Comparison of ENCODE assay signal across 9 cellular contexts in the genomic region with DNA sequence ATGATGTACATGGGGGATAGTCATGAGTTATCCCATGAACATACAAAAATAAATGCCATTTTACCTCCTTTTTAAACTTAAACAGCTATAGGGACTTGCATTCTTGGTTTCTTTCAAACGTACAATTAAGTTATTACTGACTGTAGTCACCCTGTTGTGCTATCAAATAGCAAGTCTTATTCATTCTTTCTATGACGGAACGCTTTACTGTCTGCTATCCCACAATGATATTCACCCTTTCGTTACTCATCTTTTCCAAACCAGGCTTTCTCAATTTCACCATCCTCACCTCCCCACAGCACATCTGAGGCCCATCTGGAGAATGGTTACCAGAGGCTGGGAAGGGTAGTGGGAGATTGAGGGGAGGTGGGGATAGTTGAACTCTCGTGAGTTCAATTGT.
DNase-seq lines count a peak whose midpoint lies in the region; ATAC-seq and TF ChIP-seq lines count a peak whose summit lies in the region.
"Had no signal": no experiment of that assay in that cellular context is flagged by ENCODE, and none has a peak within 500 bp of the region (broad histone marks: within the 10 kb centered on the region; RNA-seq: fewer than 3 reads in every experiment).

No MANE protein-coding gene starts in this region.

- peaks cover 0 to 3% (median 0%) of the 10 kb centered on the region in 7 donors for H3K27me3 ChIP-seq in heart right ventricle
- no peaks in the 10 kb centered on the region for H3K27me3 ChIP-seq in psoas muscle (ENCODE audit: insufficient read depth in 3 of 3, low read length in 2 of 3)

- H3K36me3 ChIP-seq in heart right ventricle = no peaks in the 10 kb centered on the region
- H3K36me3 ChIP-seq in psoas muscle (ENCODE audit: insufficient read depth in 1 of 2, low read depth in 1 of 2) = no peaks in the 10 kb centered on the region

- TF ChIP-seq CTCF in heart right ventricle (IDR thresholded peaks at IDR 0.05) (no peak), psoas muscle (IDR thresholded peaks at IDR 0.05) (no peak)

- H3K27ac ChIP-seq in heart right ventricle (peak overlapping the region in 4 of 10 donors; percentile 15 to 68 (median 49)), psoas muscle (no peak overlapping the region)

- H3K4me3 ChIP-seq in heart right ventricle (peak overlapping the region in 9 of 10 donors; percentile 24 to 56 (median 44)), psoas muscle (peak overlapping the region; percentile 56)

- peak; percentile 21 for DNase-seq in EL
- DNase-seq in RPMI7951 (ENCODE audit: low read depth) = peak; percentile 47
- DNase-seq in heart right ventricle = no peak
- no peak for DNase-seq in psoas muscle
- no peak for DNase-seq in germinal center (ENCODE audit: low spot score)
- no peak for DNase-seq in NCI-H2196 (lab: John Stamatoyannopoulos, UW; ENCODE audit: unreplicated experiment)
- DNase-seq: NCI-H510A had no signal

- intact Hi-C loops in heart right ventricle (cut with DNase I) = loop anchor here in 1 of 10 donors (10.0 kb wide), 1 partner anchor 218 kb away; the partner anchor contains the start of gene PHF14
- intact Hi-C loops in psoas muscle (cut with DNase I) = no loop called here

- H3K4me1 ChIP-seq in heart right ventricle = peaks cover 0 to 18% (median 2%) of the 10 kb centered on the region in 9 donors
- H3K4me1 ChIP-seq in psoas muscle = no peaks in the 10 kb centered on the region

- ATAC-seq in heart right ventricle = peak in 1 of 8 donors; percentile 27
- peak in 1 of 4 donors; percentile 57 for ATAC-seq in psoas muscle
- no peak for ATAC-seq in HG02884 (IDR thresholded peaks at IDR 0.05; ENCODE audit: unreplicated experiment)
- ATAC-seq in HG03520 (IDR thresholded peaks at IDR 0.05; ENCODE audit: unreplicated experiment) = no peak

- 63 to 72% methylated on average over 5 of the region's 5 CpGs for WGBS in heart right ventricle, 2 donors
- 49 to 67% (median 53%) methylated on average over 5 of the region's 5 CpGs for WGBS in psoas muscle, 3 donors

- H3K9me3 ChIP-seq in heart right ventricle = no peaks in the 10 kb centered on the region
- no peaks in the 10 kb centered on the region for H3K9me3 ChIP-seq in psoas muscle

Comparison
In these comparisons a context has a peak if more than half of its experiments do, and no peak if none do; other contexts are left out.
1. DNase-seq: peak in EL (single experiment) and RPMI7951 (single experiment); none in heart right ventricle (0 of 2), psoas muscle (0 of 2), germinal center (single experiment) and NCI-H2196 (single experiment).